In the genomic region with DNA sequence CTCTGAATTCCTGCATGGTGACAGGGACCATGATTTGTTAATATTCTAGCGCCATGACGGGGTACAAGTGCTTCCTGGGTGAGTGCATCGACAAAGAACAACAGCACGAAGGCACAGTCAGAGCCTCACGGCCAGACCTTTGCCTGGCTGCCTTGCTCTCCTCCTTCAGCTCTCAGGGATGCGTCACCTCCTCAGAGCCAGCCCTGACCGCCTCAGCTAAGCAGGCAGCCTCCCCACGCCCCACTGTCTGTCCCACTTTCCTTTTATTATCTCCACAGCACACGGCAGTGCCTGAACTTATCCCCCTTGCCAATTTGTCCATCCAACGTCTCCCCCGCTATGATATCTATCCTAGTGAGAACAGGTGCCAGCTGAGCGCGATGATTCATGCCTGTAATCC, we compare ENCODE assay signal across 16 cellular contexts. TPM values are rescaled to one million over a fixed set of nuclear protein-coding genes. Genes with fewer than 3 reads are reported as not detected.
DNase-seq lines count a peak whose midpoint lies in the region; ATAC-seq, FAIRE-seq and TF ChIP-seq lines count a peak whose summit lies in the region.
"Had no signal": no experiment of that assay in that cellular context is flagged by ENCODE, and none has a peak within 500 bp of the region (broad histone marks: within the 10 kb centered on the region; RNA-seq: fewer than 3 reads in every experiment).

No MANE protein-coding gene starts in this region.

- TF ChIP-seq RAD21 in H1 (IDR thresholded peaks at IDR 0.05 in 1 of 2, conservative IDR thresholded peaks at IDR 0.05 in 1 of 2; ENCODE audit: low read depth in 2 of 2, low read length in 2 of 2) = no peak

- peaks cover 6% of the 10 kb centered on the region for H3K36me3 Mint-ChIP-seq in neural progenitor cell
- H3K36me3 Mint-ChIP-seq: CD8-positive, alpha-beta memory T cell had no signal

- no peaks in the 10 kb centered on the region for H3K79me2 ChIP-seq in H1 (ENCODE audit: control insufficient read depth in 1 of 2, insufficient read depth in 2 of 2, low read length in 2 of 2)
- no peaks in the 10 kb centered on the region for H3K79me2 ChIP-seq in neural progenitor cell (ENCODE audit: low read depth)

- peaks cover 7% of the 10 kb centered on the region; the same call in 1 of the 2 replicates for H3K27me3 ChIP-seq in MG63
- peaks cover 0 to 35% (median 14%) of the 10 kb centered on the region in 4 experiments; a peak in 5 of 7 replicates for H3K27me3 ChIP-seq in H1 (replicated peaks in 1 of 4; ENCODE audit: control insufficient read depth in 3 of 4, extremely low read depth in 1 of 4, insufficient read depth in 3 of 4, low read length in 3 of 4)
- peaks cover 97% of the 10 kb centered on the region for H3K27me3 ChIP-seq in neural progenitor cell
- peaks cover 0 to 25% (median 0%) of the 10 kb centered on the region in 7 donors for H3K27me3 ChIP-seq in spleen (replicated peaks in 1 of 7)
- no peaks in the 10 kb centered on the region for H3K27me3 ChIP-seq in thyroid gland

- H2BK15ac ChIP-seq in H1 (ENCODE audit: low read length) = 0 out of 2 replicates have a peak overlapping the region, but pooled peaks have one; percentile 4

- H3K27ac ChIP-seq in H1 (ENCODE audit: low read depth, low read length) (no peak overlapping the region), neural progenitor cell (no peak overlapping the region), spleen (no peak overlapping the region), thyroid gland (no peak overlapping the region)
- H3K27ac ChIP-seq: A549, BLaER1 had no signal

- no peaks in the 10 kb centered on the region for H3K9me3 ChIP-seq in MG63
- H3K9me3 ChIP-seq in H1 (ENCODE audit: insufficient read depth in 2 of 2, low read depth in 1 of 2, low read length in 1 of 2) = no peaks in the 10 kb centered on the region
- no peaks in the 10 kb centered on the region for H3K9me3 ChIP-seq in neural progenitor cell (ENCODE audit: low read depth)
- no peaks in the 10 kb centered on the region for H3K9me3 ChIP-seq in spleen
- H3K9me3 ChIP-seq in thyroid gland = no peaks in the 10 kb centered on the region
- H3K9me3 ChIP-seq: A549, BLaER1, Caco-2 had no signal

- CTCF ChIA-PET in H1 (lab: Charles Lee; ENCODE audit: partially characterized antibody) = interaction anchor here (1.0 kb wide), 1 partner anchor 24 kb away, joined by 5 read pairs; no protein-coding TSS in a partner anchor

- no peak overlapping the region for H3K18ac ChIP-seq in H1 (ENCODE audit: extremely low read depth, low read length)

- H3K4me1 Mint-ChIP-seq in neural progenitor cell = peaks cover 33% of the 10 kb centered on the region
- H3K4me1 Mint-ChIP-seq: CD8-positive, alpha-beta memory T cell had no signal

- no peak overlapping the region for H3K14ac ChIP-seq in H1 (ENCODE audit: insufficient read length)

- H3K27ac Mint-ChIP-seq in neural progenitor cell = peak overlapping the region; percentile 72
- H3K27ac Mint-ChIP-seq: CD8-positive, alpha-beta memory T cell; HFFc6 had no signal

- TF ChIP-seq CTCF in H1 (IDR thresholded peaks at IDR 0.05; ENCODE audit: control extremely low read depth in 1 of 3, insufficient read depth in 1 of 3, low read depth in 1 of 3, low read length in 3 of 3) (no peak), neural progenitor cell (IDR thresholded peaks at IDR 0.05) (no peak), spleen (IDR thresholded peaks at IDR 0.05 in 8 of 11, conservative IDR thresholded peaks at IDR 0.05 in 3 of 11) (no peak), thyroid gland (IDR thresholded peaks at IDR 0.05) (no peak)

- H3K4ac ChIP-seq in H1 (replicated peaks; ENCODE audit: insufficient read length, low read depth, low read length) = no peak overlapping the region

- POLR2A ChIA-PET in H1 (lab: Charles Lee; ENCODE audit: partially characterized antibody) = no interaction called here

- H4K5ac ChIP-seq in H1 (ENCODE audit: insufficient read length, low read depth, low read length) = no peak overlapping the region

- H2AFZ ChIP-seq in H1 (ENCODE audit: low read length) (no peak overlapping the region), neural progenitor cell (replicated peaks) (no peak overlapping the region)

- no peaks in the 10 kb centered on the region for H3K36me3 ChIP-seq in MG63
- no peaks in the 10 kb centered on the region for H3K36me3 ChIP-seq in H1 (ENCODE audit: control insufficient read depth in 2 of 4, insufficient read depth in 4 of 4, low read length in 3 of 4)
- no peaks in the 10 kb centered on the region for H3K36me3 ChIP-seq in neural progenitor cell
- no peaks in the 10 kb centered on the region for H3K36me3 ChIP-seq in spleen
- no peaks in the 10 kb centered on the region for H3K36me3 ChIP-seq in thyroid gland
- H3K36me3 ChIP-seq: BLaER1 had no signal

- H3K9me3 Mint-ChIP-seq in neural progenitor cell = no peaks in the 10 kb centered on the region

- H3K23ac ChIP-seq in H1 (ENCODE audit: insufficient read length) = no peak overlapping the region

- H3K4me1 ChIP-seq in H1 (replicated peaks in 1 of 4; ENCODE audit: control insufficient read depth in 3 of 4, insufficient read depth in 4 of 4, low read length in 3 of 4) (no peaks in the 10 kb centered on the region), neural progenitor cell (no peaks in the 10 kb centered on the region), spleen (no peaks in the 10 kb centered on the region), thyroid gland (no peaks in the 10 kb centered on the region)
- H3K4me1 ChIP-seq: A549, Caco-2 had no signal

- H4K91ac ChIP-seq in H1 (replicated peaks; ENCODE audit: insufficient read length, low read length) = peak overlapping the region; percentile 8

- no peak overlapping the region for H4K8ac ChIP-seq in H1 (ENCODE audit: extremely low read depth, insufficient read depth, low read length)

- H2BK120ac ChIP-seq in H1 (replicated peaks; ENCODE audit: low read depth, low read length) = no peak overlapping the region

- no peak overlapping the region; the same call in 1 of the 2 replicates for H2BK12ac ChIP-seq in H1 (ENCODE audit: low read depth, low read length)

- no peaks in the 10 kb centered on the region for H3K79me1 ChIP-seq in H1 (ENCODE audit: low read depth, low read length)

- WGBS in H1 (ENCODE audit: extremely low coverage in 1 of 2, insufficient coverage in 1 of 2, insufficient read length in 1 of 2, insufficient replicate concordance in 2 of 2, low coverage in 1 of 2, low lambda C conversion rate in 2 of 2, missing lambda C conversion rate in 1 of 2), 2 experiments = 82% methylated on average over 13 of the region's 13 CpGs; no CpG with 5 or more reads in 1 of the 2 experiments
- WGBS in spleen, 5 donors = 63 to 77% (median 74%) methylated on average over 13 of the region's 13 CpGs
- WGBS in thyroid gland, 2 donors = 56 to 60% methylated on average over 13 of the region's 13 CpGs

- H3K9ac ChIP-seq in H1 (replicated peaks in 1 of 4; ENCODE audit: extremely low read depth in 1 of 4, low read depth in 3 of 4, low read length in 3 of 4) = no peak overlapping the region
- H3K9ac ChIP-seq in neural progenitor cell = no peak overlapping the region
- H3K9ac ChIP-seq: BLaER1 had no signal

- no peak overlapping the region for H3K4me2 ChIP-seq in H1 (ENCODE audit: insufficient read depth in 1 of 2, low read depth in 2 of 2, low read length in 2 of 2)
- no peak overlapping the region for H3K4me2 ChIP-seq in neural progenitor cell
- H3K4me2 ChIP-seq: A549, BLaER1 had no signal

- H3K4me3 Mint-ChIP-seq in neural progenitor cell = peak overlapping the region; percentile 18
- H3K4me3 Mint-ChIP-seq: CD8-positive, alpha-beta memory T cell; HFFc6 had no signal

- H2BK20ac ChIP-seq in H1 (ENCODE audit: low read length) = no peak overlapping the region

- no peak for FAIRE-seq in H1 (lab: Jason Lieb, UNC)
- FAIRE-seq: A549, HepG2, HTR-8/SVneo had no signal

- H3K4me3 ChIP-seq in MG63 (no peak overlapping the region), H1 (ENCODE audit: extremely low read depth in 1 of 4, insufficient read depth in 2 of 4, low read depth in 3 of 4, low read length in 4 of 4) (no peak overlapping the region), neural progenitor cell (no peak overlapping the region), spleen (no peak overlapping the region), thyroid gland (replicated peaks in 1 of 3) (no peak overlapping the region)
- H3K4me3 ChIP-seq: A549, BLaER1 had no signal

- no peaks in the 10 kb centered on the region for H4K20me1 ChIP-seq in H1 (replicated peaks in 1 of 2; ENCODE audit: control insufficient read depth in 1 of 2, insufficient read depth in 2 of 2, low read length in 2 of 2)
- peaks cover 3% of the 10 kb centered on the region for H4K20me1 ChIP-seq in neural progenitor cell (ENCODE audit: low read depth)

- no peak for TF ChIP-seq EP300 in H1 (IDR thresholded peaks at IDR 0.05; ENCODE audit: borderline replicate concordance in 1 of 2, low read depth in 2 of 2, low read length in 2 of 2)

- ATAC-seq in GM21360 (IDR thresholded peaks at IDR 0.05; ENCODE audit: unreplicated experiment) = no peak
- ATAC-seq: A549, HepG2 had no signal

- intact Hi-C loops in spleen (cut with DNase I; ENCODE audit: low total_unique reads) = no loop called here
- intact Hi-C loops in thyroid gland (cut with DNase I) = no loop called here

- TF ChIP-seq POLR2A in H1 (IDR thresholded peaks at IDR 0.05; ENCODE audit: control extremely low read depth in 1 of 2, low read depth in 2 of 2, low read length in 2 of 2) (no peak), spleen (IDR thresholded peaks at IDR 0.05) (no peak), thyroid gland (IDR thresholded peaks at IDR 0.05) (no peak)

- H2BK5ac ChIP-seq in H1 (ENCODE audit: low read depth, low read length) = no peak overlapping the region

- no peak overlapping the region for H3K56ac ChIP-seq in H1 (replicated peaks; ENCODE audit: insufficient read length, low read depth, low read length)

- peak; percentile 21 for DNase-seq in MG63
- no peak for DNase-seq in H1 (ENCODE audit: low read depth in 1 of 2, low spot score in 2 of 2)
- DNase-seq in neural progenitor cell (ENCODE audit: low spot score) = no peak
- DNase-seq in spleen = peak; percentile 34
- no peak for DNase-seq in thyroid gland
- no peak for DNase-seq in NCI-H226
- DNase-seq: Caco-2; CD8-positive, alpha-beta memory T cell; DMS53; HCEC 1CT; HFFc6 had no signal

- no peak overlapping the region for H2AK5ac ChIP-seq in H1 (ENCODE audit: low read depth, low read length)

- no peaks in the 10 kb centered on the region for H3K23me2 ChIP-seq in H1 (ENCODE audit: low read depth, low read length)

- peaks cover 39% of the 10 kb centered on the region for H3K27me3 Mint-ChIP-seq in neural progenitor cell (ENCODE audit: insufficient read depth, low read depth)
- H3K27me3 Mint-ChIP-seq: CD8-positive, alpha-beta memory T cell had no signal

- no peaks in the 10 kb centered on the region for H3F3A ChIP-seq in neural progenitor cell (ENCODE audit: low read depth)

RNA-seq across cellular contexts. Expression of gene FZD10, which starts 16.5 kb away (rescaled TPM):
- total RNA-seq in MG63 (2014; rRNA removed; shearing (Covaris generic); ENCODE audit: low replicate concordance) = not detected in 2 replicates
- 0.36 and 0.60 TPM in 2 replicates for total RNA-seq in H1 (2021; fragmentation: NEBNext Ultra II Directional; extraction: Animal tissue kit (Norgen Biotek cat#: 25700))
- 0.11 and 0.36 TPM in 2 replicates for polyA plus RNA-seq in H1 (2011; rRNA removed)
- 0.32 TPM for polyA plus RNA-seq in H1 (2011; cell fraction: cytosol; rRNA removed)
- polyA plus RNA-seq in H1 (2011; cell fraction: nucleus; rRNA removed) = 0.58 TPM
- 0.10 to 0.36 TPM (median 0.24 TPM) in 4 replicates for polyA plus RNA-seq in H1 (2012, experiment 1 of 2)
- polyA plus RNA-seq in H1 (2012, experiment 2 of 2) = 0.20 TPM
- polyA plus RNA-seq in H1 (2013, experiment 1 of 2) = 0.41 TPM
- 0.52 TPM for polyA plus RNA-seq in H1 (2013, experiment 2 of 2)
- 0.32 and 0.34 TPM in 2 replicates for polyA minus RNA-seq in H1 (2011; rRNA and poly(A)+ RNA removed)
- 0.51 TPM for polyA minus RNA-seq in H1 (2011; cell fraction: cytosol; rRNA and poly(A)+ RNA removed)
- 2.1 TPM for polyA minus RNA-seq in H1 (2011; cell fraction: nucleus; rRNA and poly(A)+ RNA removed)
- 0.11 and 0.81 TPM in 2 replicates for total RNA-seq in neural progenitor cell (ENCODE audit: low replicate concordance)
- under 1 TPM in 3 of 7 donors, not detected in 4; 0.11 to 0.20 (median 0.18) TPM for total RNA-seq in spleen
- polyA plus RNA-seq in spleen = under 1 TPM in 2 of 3 donors, not detected in 1; 0.02 to 0.06 TPM
- total RNA-seq in thyroid gland = 1 to 10 TPM; 1.2 to 4.7 (median 2.5) TPM
- total RNA-seq: CD8-positive, alpha-beta memory T cell; HepG2; HFFc6 had no signal
- polyA plus RNA-seq: A549; CD8-positive, alpha-beta memory T cell; HepG2 had no signal

Comparison
In these comparisons a context has a peak if more than half of its experiments do, and no peak if none do; other contexts are left out.
1. DNase-seq: peak in MG63 (single experiment) and spleen (single experiment); none in H1 (0 of 2), neural progenitor cell (single experiment), thyroid gland (0 of 2) and NCI-H226 (single experiment).